26 cellular contexts compared by ENCODE assay signal in genomic region chr13:104460553-104460952, GRCh38.
A peak's percentile ranks its signal among the peaks of the same experiment; 100 is the strongest.
DNase-seq lines count a peak whose midpoint lies in the region; ATAC-seq, FAIRE-seq and TF ChIP-seq lines count a peak whose summit lies in the region.
"Had no signal": no experiment of that assay in that cellular context is flagged by ENCODE, and none has a peak within 500 bp of the region (broad histone marks: within the 10 kb centered on the region; RNA-seq: fewer than 3 reads in every experiment).

No MANE protein-coding gene starts in this region.

- 0 out of 2 replicates have a peak overlapping the region, but pooled peaks have one; percentile 1 for H2AFZ ChIP-seq in GM23338

- H3K27ac ChIP-seq in GM23338 (ENCODE audit: low read depth) = no peak overlapping the region
- H3K27ac ChIP-seq: colonic mucosa, heart left ventricle, testis, vagina had no signal

- peaks cover 4% of the 10 kb centered on the region; the same call in 1 of the 3 replicates for H3K9me3 Mint-ChIP-seq in GM23338
- H3K9me3 Mint-ChIP-seq: activated CD4-positive, alpha-beta T cell treated with anti-CD3 and anti-CD28 coated beads, Interleukin-2, amount 10 ng/mL, durations not matched to agents 24 days and 14 days; activated naive CD4-positive, alpha-beta T cell treated with anti-CD3 and anti-CD28 coated beads, Interleukin-2, amount 50 U/mL, for 24 hours; endodermal cell; nephron had no signal

- no peak for FAIRE-seq in bronchial epithelial cell (lab: Jason Lieb, UNC)
- FAIRE-seq: RCC 7860 had no signal

- no peaks in the 10 kb centered on the region for H3K9me2 ChIP-seq in GM23338 (ENCODE audit: insufficient read depth)

- H4K20me1 ChIP-seq in GM23338 (replicated peaks; ENCODE audit: insufficient read depth) = no peaks in the 10 kb centered on the region

- TF ChIP-seq CTCF in GM23338 (conservative IDR thresholded peaks at IDR 0.05; ENCODE audit: low read depth in 2 of 2) = no peak
- no peak for TF ChIP-seq CTCF in bronchial epithelial cell (IDR thresholded peaks at IDR 0.05; ENCODE audit: insufficient read depth, low read length, severe bottlenecking)

- no peak overlapping the region for H3K4me3 ChIP-seq in GM23338
- no peak overlapping the region for H3K4me3 ChIP-seq in bronchial epithelial cell (ENCODE audit: low read depth, low read length)
- H3K4me3 ChIP-seq: colonic mucosa, heart left ventricle, testis, vagina had no signal

- H3K27ac Mint-ChIP-seq in GM23338 = no peak overlapping the region
- H3K27ac Mint-ChIP-seq: activated CD4-positive, alpha-beta T cell treated with anti-CD3 and anti-CD28 coated beads, Interleukin-2, amount 10 ng/mL, durations not matched to agents 24 days and 14 days; activated CD8-positive, alpha-beta memory T cell treated with anti-CD3 and anti-CD28 coated beads, Interleukin-2, amount 10 ng/mL, durations not matched to agents 7 days and 5 days; activated naive CD4-positive, alpha-beta T cell treated with anti-CD3 and anti-CD28 coated beads, Interleukin-2, amount 50 U/mL, for 24 hours; activated T-helper 1 cell treated with anti-CD3 and anti-CD28 coated beads, Interleukin-12 subunit alpha, Interleukin-12 subunit beta, Interleukin-2, Interleukin-4 antibody, amounts not matched to agents 30 ng/mL and 10 ng/mL and 1 ng/mL, durations not matched to agents 14 hours and 24 hours and 36 hours; CD4-positive, CD25-positive, alpha-beta regulatory T cell; endodermal cell; nephron; stimulated activated effector memory CD8-positive, alpha-beta T cell treated with anti-CD3 and anti-CD28 coated beads, Interleukin-12 subunit alpha, Interleukin-12 subunit beta, amount 100 ng/mL, for 72 hours; T-helper 17 cell had no signal

- peaks cover 16% of the 10 kb centered on the region; the same call in 2 of the 3 replicates for H3K36me3 Mint-ChIP-seq in GM23338 (ENCODE audit: low read depth)
- H3K36me3 Mint-ChIP-seq: activated CD8-positive, alpha-beta memory T cell treated with anti-CD3 and anti-CD28 coated beads, Interleukin-2, amount 10 ng/mL, durations not matched to agents 7 days and 5 days; activated naive CD4-positive, alpha-beta T cell treated with anti-CD3 and anti-CD28 coated beads, Interleukin-2, amount 50 U/mL, for 24 hours; CD4-positive, CD25-positive, alpha-beta regulatory T cell; stimulated activated effector memory CD8-positive, alpha-beta T cell treated with anti-CD3 and anti-CD28 coated beads, Interleukin-12 subunit alpha, Interleukin-12 subunit beta, amount 100 ng/mL, for 72 hours had no signal

- H3K4me2 ChIP-seq in GM23338 = no peak overlapping the region

- peaks cover 4% of the 10 kb centered on the region for H3K27me3 Mint-ChIP-seq in GM23338 (ENCODE audit: insufficient read depth, low read depth, poor library complexity)
- H3K27me3 Mint-ChIP-seq: activated CD4-positive, alpha-beta T cell treated with anti-CD3 and anti-CD28 coated beads, Interleukin-2, amount 10 ng/mL, durations not matched to agents 24 days and 14 days; activated CD8-positive, alpha-beta memory T cell treated with anti-CD3 and anti-CD28 coated beads, Interleukin-2, amount 10 ng/mL, durations not matched to agents 7 days and 5 days; activated naive CD4-positive, alpha-beta T cell treated with anti-CD3 and anti-CD28 coated beads, Interleukin-2, amount 50 U/mL, for 24 hours; CD4-positive, CD25-positive, alpha-beta regulatory T cell; T-helper 17 cell had no signal

- DNase-seq in GM23338 (ENCODE audit: low spot score) (no peak), NCI-H460 (ENCODE audit: extremely low read depth, low read depth) (peak; percentile 2), bronchial epithelial cell (ENCODE audit: low read depth) (peak; percentile 32), kidney tubule cell (ENCODE audit: low spot score) (peak; percentile 54), islet precursor cell (no peak)
- DNase-seq: activated CD4-positive, alpha-beta T cell treated with anti-CD3 and anti-CD28 coated beads, Interleukin-2, amount 10 ng/mL, durations not matched to agents 24 days and 14 days; activated CD8-positive, alpha-beta memory T cell treated with anti-CD3 and anti-CD28 coated beads, Interleukin-2, amount 10 ng/mL, durations not matched to agents 7 days and 5 days; CD4-positive, CD25-positive, alpha-beta regulatory T cell; colonic mucosa; DMS 273 treated with DMSO at 0.1 percent for 48 hours; endodermal cell; heart left ventricle; left ventricle myocardium superior; midbrain; NCI-H1417; NCI-H510A treated with DMSO at 0.1 percent for 48 hours; T-helper 17 cell; testis had no signal

- peaks cover 4% of the 10 kb centered on the region; the same call in 1 of the 2 replicates for H3K4me1 ChIP-seq in GM23338 (ENCODE audit: insufficient read depth)
- H3K4me1 ChIP-seq: colonic mucosa, heart left ventricle, testis, vagina had no signal

- no peaks in the 10 kb centered on the region for H3K27me3 ChIP-seq in GM23338 (ENCODE audit: insufficient read depth)
- H3K27me3 ChIP-seq in bronchial epithelial cell (ENCODE audit: control insufficient read depth, insufficient read depth, low read length) = no peaks in the 10 kb centered on the region
- H3K27me3 ChIP-seq: colonic mucosa, heart left ventricle, testis, vagina had no signal

- H3K36me3 ChIP-seq in GM23338 (ENCODE audit: insufficient read depth) (no peaks in the 10 kb centered on the region), bronchial epithelial cell (ENCODE audit: control insufficient read depth, insufficient read depth, low read length) (no peaks in the 10 kb centered on the region)
- H3K36me3 ChIP-seq: colonic mucosa, heart left ventricle, vagina had no signal

- no peaks in the 10 kb centered on the region for H3F3A ChIP-seq in GM23338 (replicated peaks; ENCODE audit: low read depth)

- H3K4me3 Mint-ChIP-seq in GM23338 = no peak overlapping the region
- H3K4me3 Mint-ChIP-seq: activated CD4-positive, alpha-beta T cell treated with anti-CD3 and anti-CD28 coated beads, Interleukin-2, amount 10 ng/mL, durations not matched to agents 24 days and 14 days; activated CD8-positive, alpha-beta memory T cell treated with anti-CD3 and anti-CD28 coated beads, Interleukin-2, amount 10 ng/mL, durations not matched to agents 7 days and 5 days; activated naive CD4-positive, alpha-beta T cell treated with anti-CD3 and anti-CD28 coated beads, Interleukin-2, amount 50 U/mL, for 24 hours; activated T-helper 1 cell treated with anti-CD3 and anti-CD28 coated beads, Interleukin-12 subunit alpha, Interleukin-12 subunit beta, Interleukin-2, Interleukin-4 antibody, amounts not matched to agents 30 ng/mL and 10 ng/mL and 1 ng/mL, durations not matched to agents 14 hours and 24 hours and 36 hours; endodermal cell; nephron; stimulated activated effector memory CD8-positive, alpha-beta T cell treated with anti-CD3 and anti-CD28 coated beads, Interleukin-12 subunit alpha, Interleukin-12 subunit beta, amount 100 ng/mL, for 72 hours; T-helper 17 cell had no signal

- H3K79me2 ChIP-seq in GM23338 (replicated peaks; ENCODE audit: insufficient read depth) = no peaks in the 10 kb centered on the region

- ATAC-seq in GM23338 = no peak
- ATAC-seq in GM19023 (IDR thresholded peaks at IDR 0.05; ENCODE audit: unreplicated experiment) = no peak
- no peak for ATAC-seq in SK-N-SH treated with all-trans-retinoic acid at 6 μM for 48 hours
- ATAC-seq: activated CD8-positive, alpha-beta memory T cell treated with anti-CD3 and anti-CD28 coated beads, Interleukin-2, amount 10 ng/mL, durations not matched to agents 7 days and 5 days; heart left ventricle; left ventricle myocardium superior; stimulated activated effector memory CD8-positive, alpha-beta T cell treated with anti-CD3 and anti-CD28 coated beads, Interleukin-12 subunit alpha, Interleukin-12 subunit beta, amount 100 ng/mL, for 72 hours; T-helper 17 cell had no signal

- peaks cover 17% of the 10 kb centered on the region for H3K4me1 Mint-ChIP-seq in GM23338
- H3K4me1 Mint-ChIP-seq: activated CD4-positive, alpha-beta T cell treated with anti-CD3 and anti-CD28 coated beads, Interleukin-2, amount 10 ng/mL, durations not matched to agents 24 days and 14 days; activated CD8-positive, alpha-beta memory T cell treated with anti-CD3 and anti-CD28 coated beads, Interleukin-2, amount 10 ng/mL, durations not matched to agents 7 days and 5 days; activated naive CD4-positive, alpha-beta T cell treated with anti-CD3 and anti-CD28 coated beads, Interleukin-2, amount 50 U/mL, for 24 hours; CD4-positive, CD25-positive, alpha-beta regulatory T cell; endodermal cell; nephron; stimulated activated effector memory CD8-positive, alpha-beta T cell treated with anti-CD3 and anti-CD28 coated beads, Interleukin-12 subunit alpha, Interleukin-12 subunit beta, amount 100 ng/mL, for 72 hours; T-helper 17 cell had no signal

TF ChIP-seq in GM23338, 12 proteins besides CTCF, POLR2A, EP300 and RAD21:
- peak; percentile 8; the same call in 1 of the 2 replicates for TF ChIP-seq CREB1 (CRISPR knock-in tag; IDR thresholded peaks at IDR 0.05; ENCODE audit: low read depth)
- TF ChIP-seq ZNF114 (CRISPR knock-in tag; IDR thresholded peaks at IDR 0.05) = no peak
- no peak for TF ChIP-seq POLR2AphosphoS5 (IDR thresholded peaks at IDR 0.05; ENCODE audit: low read depth)
- no peak for TF ChIP-seq STAT1 (IDR thresholded peaks at IDR 0.05; ENCODE audit: unreplicated experiment)
TF ChIP-seq in GM23338: peak in this region for 1.

TF ChIP-seq in SK-N-SH treated with all-trans-retinoic acid at 6 μM for 48 hours, 23 proteins besides CTCF, POLR2A, EP300 and RAD21 (continues in another document):
- TF ChIP-seq OSR1 (CRISPR knock-in tag; IDR thresholded peaks at IDR 0.05) (no peak), PPARA (CRISPR knock-in tag; IDR thresholded peaks at IDR 0.05; ENCODE audit: borderline replicate concordance) (no peak), ZC3H10 (CRISPR knock-in tag; IDR thresholded peaks at IDR 0.05) (no peak), BACH2 (CRISPR knock-in tag; IDR thresholded peaks at IDR 0.05; ENCODE audit: borderline replicate concordance) (no peak), POU6F1 (CRISPR knock-in tag; IDR thresholded peaks at IDR 0.05; ENCODE audit: borderline replicate concordance, low read depth) (no peak), ZFP3 (CRISPR knock-in tag; IDR thresholded peaks at IDR 0.05) (no peak), SNAI2 (CRISPR knock-in tag; IDR thresholded peaks at IDR 0.05) (no peak)

Comparison
In these comparisons a context has a peak if more than half of its experiments do, and no peak if none do; other contexts are left out.
1. DNase-seq: peak in NCI-H460 (single experiment), bronchial epithelial cell (single experiment) and kidney tubule cell (single experiment); none in GM23338 (single experiment) and islet precursor cell (single experiment).